ENCODE assay signal across 21 cellular contexts in the genomic region with DNA sequence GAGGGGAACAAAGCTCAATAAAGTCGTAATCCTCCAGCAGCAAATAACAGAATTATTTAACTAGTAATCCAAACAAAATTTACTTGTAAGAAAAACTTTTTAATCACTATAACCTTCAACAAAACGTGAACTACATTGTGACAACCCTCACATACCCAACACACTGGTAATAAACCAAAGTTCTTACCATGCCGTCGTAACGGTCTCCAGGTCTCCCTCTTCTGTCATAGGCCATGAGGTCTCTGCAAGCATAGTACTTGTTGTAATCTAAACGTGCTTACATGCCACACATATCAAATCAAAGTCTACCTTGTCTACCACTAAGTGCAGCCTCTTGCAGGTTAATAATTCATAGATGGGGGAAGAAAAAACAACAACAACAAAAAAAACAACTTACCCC. TPM values are rescaled to one million over a fixed set of nuclear protein-coding genes. Genes with fewer than 3 reads are reported as not detected.
DNase-seq lines count a peak whose midpoint lies in the region; ATAC-seq, FAIRE-seq and TF ChIP-seq lines count a peak whose summit lies in the region.
"Had no signal": no experiment of that assay in that cellular context is flagged by ENCODE, and none has a peak within 500 bp of the region (broad histone marks: within the 10 kb centered on the region; RNA-seq: fewer than 3 reads in every experiment).

No MANE protein-coding gene starts in this region.

- WGBS in GM12878 (ENCODE audit: insufficient coverage, insufficient replicate concordance, low lambda C conversion rate, missing lambda C conversion rate) = 94% methylated on average over 6 of the region's 6 CpGs

- no TSS peak for BruUV-seq in GM12878 (replicated peaks; lab: Mats Ljungman, UMichigan)

- no peak for TF ChIP-seq EP300 in GM12878 (IDR thresholded peaks at IDR 0.05; ENCODE audit: borderline replicate concordance in 1 of 2, control insufficient read depth in 1 of 2, low read depth in 2 of 2, low read length in 2 of 2)

- no peak for TF ChIP-seq CTCF in GM12878 (IDR thresholded peaks at IDR 0.05 in 2 of 3, conservative IDR thresholded peaks at IDR 0.05 in 1 of 3; ENCODE audit: control insufficient read depth in 2 of 3, extremely low read depth in 1 of 3, insufficient read depth in 1 of 3, low read depth in 3 of 3, low read length in 3 of 3)

- no peak overlapping the region for H3K4me3 ChIP-seq in GM12878

- RAD21 ChIA-PET in GM12878 (lab: Charles Lee; ENCODE audit: unreplicated experiment) = interaction anchor here (1.2 to 1.4 kb wide), 2 partner anchors 11 to 12 kb away, joined by 3 read pairs; no protein-coding TSS in a partner anchor

- no peaks in the 10 kb centered on the region for H3K9me3 ChIP-seq in GM12878 (replicated peaks; ENCODE audit: control insufficient read depth, insufficient read depth, low read length)

- H3K9ac ChIP-seq in GM12878 (ENCODE audit: control insufficient read depth, insufficient read depth, low read length) = no peak overlapping the region

- H3K79me2 ChIP-seq in GM12878 (ENCODE audit: control insufficient read depth, insufficient read depth, low read length) = peaks cover 41% of the 10 kb centered on the region

- no peaks in the 10 kb centered on the region for H3K27me3 Mint-ChIP-seq in stimulated activated naive CD8-positive, alpha-beta T cell treated with anti-CD3 and anti-CD28 coated beads, Interleukin-15, Interleukin-2, amounts not matched to agents 100 ng/mL and 50 ng/mL, for 24 hours
- H3K27me3 Mint-ChIP-seq in IgD-negative memory B cell = no peaks in the 10 kb centered on the region
- H3K27me3 Mint-ChIP-seq: B cell; CD4-positive, alpha-beta memory T cell had no signal

- H3K36me3 ChIP-seq in GM12878 (ENCODE audit: control insufficient read depth in 2 of 2, insufficient read depth in 2 of 2, low read length in 1 of 2) = peaks cover 10 to 62% of the 10 kb centered on the region in 2 experiments

- no peak overlapping the region for H3K4me3 Mint-ChIP-seq in stimulated activated naive CD8-positive, alpha-beta T cell treated with anti-CD3 and anti-CD28 coated beads, Interleukin-15, Interleukin-2, amounts not matched to agents 100 ng/mL and 50 ng/mL, for 24 hours
- H3K4me3 Mint-ChIP-seq in IgD-negative memory B cell = peak overlapping the region in 1 of 4 donors; percentile 35
- H3K4me3 Mint-ChIP-seq: B cell; CD4-positive, alpha-beta memory T cell; H9 had no signal

- peak overlapping the region; percentile 52 for H3K27ac Mint-ChIP-seq in stimulated activated naive CD8-positive, alpha-beta T cell treated with anti-CD3 and anti-CD28 coated beads, Interleukin-15, Interleukin-2, amounts not matched to agents 100 ng/mL and 50 ng/mL, for 24 hours
- H3K27ac Mint-ChIP-seq in IgD-negative memory B cell = peak overlapping the region in 2 of 3 donors; percentile 26 to 64
- H3K27ac Mint-ChIP-seq: B cell had no signal

- no peak for TF ChIP-seq POLR2A in GM12878 (IDR thresholded peaks at IDR 0.05; ENCODE audit: low read depth, low read length)

- no peak for FAIRE-seq in GM12878 (lab: Jason Lieb, UNC)
- FAIRE-seq: GM18507 had no signal

- no peak for DNase-seq in stimulated activated naive CD8-positive, alpha-beta T cell treated with anti-CD3 and anti-CD28 coated beads, Interleukin-15, Interleukin-2, amounts not matched to agents 100 U/mL and 50 U/mL, for 24 hours
- DNase-seq in GM12878 (ENCODE audit: low read depth, low spot score) (no peak), cortex of kidney (lab: John Stamatoyannopoulos, UW) (no peak), ureter (ENCODE audit: low spot score) (no peak)
- DNase-seq: Calu3; CD4-positive, alpha-beta memory T cell; DMS79; H9; IMR-90; Kasumi-1; NCI-H1105; NCI-H187; NCI-H69; NK-92 treated with Interleukin-12 subunit alpha and Interleukin-12 subunit beta, amount 100 ng/mL, for 24 hours; SHP77 had no signal

- H4K20me1 ChIP-seq in GM12878 (ENCODE audit: control insufficient read depth, insufficient read depth) = peaks cover 7% of the 10 kb centered on the region

- POLR2A ChIA-PET in GM12878 (lab: Charles Lee) = no interaction called here

- CTCF ChIA-PET in GM12878 (lab: Yijun Ruan, JAX) = no interaction called here

- H3K4me2 ChIP-seq in GM12878 (ENCODE audit: control insufficient read depth, insufficient read depth) = no peak overlapping the region

- no peaks in the 10 kb centered on the region for H3K4me1 ChIP-seq in GM12878 (ENCODE audit: control insufficient read depth, insufficient read depth, low read length)

- intact Hi-C loops in GM12878 (cut with micrococcal nuclease; ENCODE audit: unreplicated experiment) = no loop called here

- in situ Hi-C loops in GM12878 (cut with MboI) = no loop called here

- peaks cover 57% of the 10 kb centered on the region for H3K4me1 Mint-ChIP-seq in stimulated activated naive CD8-positive, alpha-beta T cell treated with anti-CD3 and anti-CD28 coated beads, Interleukin-15, Interleukin-2, amounts not matched to agents 100 ng/mL and 50 ng/mL, for 24 hours (ENCODE audit: low read depth)
- peaks cover 14 to 42% (median 19%) of the 10 kb centered on the region in 3 donors for H3K4me1 Mint-ChIP-seq in IgD-negative memory B cell

- H3K27me3 ChIP-seq in GM12878 (replicated peaks in 1 of 2; ENCODE audit: control insufficient read depth in 2 of 2, insufficient read depth in 2 of 2, low read length in 1 of 2) = no peaks in the 10 kb centered on the region

- SMC1A ChIA-PET in GM12878 (lab: Charles Lee; ENCODE audit: uncharacterized antibody, unreplicated experiment) = interaction anchor here (2.2 to 2.7 kb wide), 2 partner anchors 9 to 11 kb away, joined by 4 to 12 read pairs; no protein-coding TSS in a partner anchor

- no peaks in the 10 kb centered on the region for H3K9me3 Mint-ChIP-seq in stimulated activated naive CD8-positive, alpha-beta T cell treated with anti-CD3 and anti-CD28 coated beads, Interleukin-15, Interleukin-2, amounts not matched to agents 100 ng/mL and 50 ng/mL, for 24 hours
- no peaks in the 10 kb centered on the region for H3K9me3 Mint-ChIP-seq in IgD-negative memory B cell
- H3K9me3 Mint-ChIP-seq: H9 had no signal

- no peak for ATAC-seq in stimulated activated naive CD8-positive, alpha-beta T cell treated with anti-CD3 and anti-CD28 coated beads, Interleukin-15, Interleukin-2, amounts not matched to agents 100 U/mL and 50 U/mL, for 24 hours
- ATAC-seq in GM12878 (no peak), GM21381 (IDR thresholded peaks at IDR 0.05; ENCODE audit: unreplicated experiment) (no peak)
- ATAC-seq: SK-N-SH treated with all-trans-retinoic acid at 6 μM for 48 hours had no signal

- TF ChIP-seq RAD21 in GM12878 (IDR thresholded peaks at IDR 0.05; ENCODE audit: insufficient read depth, low read depth, low read length) = no peak

- H3K27ac ChIP-seq in GM12878 (ENCODE audit: control insufficient read depth, insufficient read depth) = no peak overlapping the region

- H3K36me3 Mint-ChIP-seq in stimulated activated naive CD8-positive, alpha-beta T cell treated with anti-CD3 and anti-CD28 coated beads, Interleukin-15, Interleukin-2, amounts not matched to agents 100 ng/mL and 50 ng/mL, for 24 hours (ENCODE audit: low read depth) = peaks cover 97% of the 10 kb centered on the region
- H3K36me3 Mint-ChIP-seq in IgD-negative memory B cell = peaks cover 7% of the 10 kb centered on the region

- no peak overlapping the region for H2AFZ ChIP-seq in GM12878 (ENCODE audit: control insufficient read depth, low read depth, low read length)

RNA-seq across cellular contexts. Expression of gene HNRNPK, which starts 8.5 kb away (rescaled TPM):
- 763 TPM for polyA plus RNA-seq in IgD-negative memory B cell
- total RNA-seq in GM12878 (2013; cell fraction: nucleolus; rRNA removed) = 352 and 386 TPM in 2 replicates
- total RNA-seq in GM12878 (2014; rRNA removed) = 664 and 711 TPM in 2 replicates
- 640 and 686 TPM in 2 replicates for total RNA-seq in GM12878 (2014; rRNA removed; fragmentation: Illumina TruSeq; extraction: Trizol)
- 605 and 619 TPM in 2 replicates for total RNA-seq in GM12878 (2021)
- polyA plus RNA-seq in GM12878 (2011; ENCODE audit: low read depth) = 245 TPM
- 695 and 757 TPM in 2 replicates for polyA plus RNA-seq in GM12878 (2011; rRNA removed)
- 501 and 525 TPM in 2 replicates for polyA plus RNA-seq in GM12878 (2011; cell fraction: cytosol; rRNA removed)
- polyA plus RNA-seq in GM12878 (2011; cell fraction: nucleus; rRNA removed) = 615 and 749 TPM in 2 replicates
- polyA plus RNA-seq in GM12878 (2012) = 411 and 414 TPM in 2 replicates
- 970 and 993 TPM in 2 replicates for polyA plus RNA-seq in GM12878 (2014; fragmentation: Illumina TruSeq; extraction: Trizol)
- 100 to 1,000 TPM; 235 to 307 TPM for polyA plus RNA-seq in GM12878 (2014; fragmentation: Nextera tagmentation; extraction: Ambion mirVana)
- 793 and 882 TPM in 2 replicates for polyA plus RNA-seq in GM12878 (2014; rRNA removed)
- polyA plus RNA-seq in GM12878 (2016; fragmentation: Nextera tagmentation; extraction: Ambion mirVana) = 100 to 1,000 TPM; 558 to 640 TPM
- 551 and 631 TPM in 2 replicates for polyA minus RNA-seq in GM12878 (2011; rRNA and poly(A)+ RNA removed)
- polyA minus RNA-seq in GM12878 (2011; cell fraction: cytosol; rRNA and poly(A)+ RNA removed) = 264 and 321 TPM in 2 replicates
- polyA minus RNA-seq in GM12878 (2011; cell fraction: nucleus; rRNA and poly(A)+ RNA removed) = 507 and 785 TPM in 2 replicates
- total RNA-seq in ureter = 600 TPM

RNA-seq across cellular contexts. Expression of gene RMI1, which starts 9.1 kb away (rescaled TPM):
- 5.4 TPM for polyA plus RNA-seq in IgD-negative memory B cell
- 10.0 and 11.8 TPM in 2 replicates for total RNA-seq in GM12878 (2013; cell fraction: nucleolus; rRNA removed)
- total RNA-seq in GM12878 (2014; rRNA removed) = 5.8 and 7.0 TPM in 2 replicates
- total RNA-seq in GM12878 (2014; rRNA removed; fragmentation: Illumina TruSeq; extraction: Trizol) = 22.5 and 22.9 TPM in 2 replicates
- 18.0 and 19.4 TPM in 2 replicates for total RNA-seq in GM12878 (2021)
- polyA plus RNA-seq in GM12878 (2011; ENCODE audit: low read depth) = 2.4 TPM
- 3.6 and 4.9 TPM in 2 replicates for polyA plus RNA-seq in GM12878 (2011; rRNA removed)
- 1.7 and 2.8 TPM in 2 replicates for polyA plus RNA-seq in GM12878 (2011; cell fraction: cytosol; rRNA removed)
- polyA plus RNA-seq in GM12878 (2011; cell fraction: nucleus; rRNA removed) = 2.1 and 3.6 TPM in 2 replicates
- 5.1 and 8.7 TPM in 2 replicates for polyA plus RNA-seq in GM12878 (2012)
- 27.4 and 32.6 TPM in 2 replicates for polyA plus RNA-seq in GM12878 (2014; fragmentation: Illumina TruSeq; extraction: Trizol)
- polyA plus RNA-seq in GM12878 (2014; fragmentation: Nextera tagmentation; extraction: Ambion mirVana) = 10 to 100 TPM; 12.0 to 12.8 TPM
- 7.8 and 8.5 TPM in 2 replicates for polyA plus RNA-seq in GM12878 (2014; rRNA removed)
- 10 to 100 TPM; 28.4 to 34.1 TPM for polyA plus RNA-seq in GM12878 (2016; fragmentation: Nextera tagmentation; extraction: Ambion mirVana)
- polyA minus RNA-seq in GM12878 (2011; rRNA and poly(A)+ RNA removed) = 4.3 and 8.5 TPM in 2 replicates
- 5.8 and 6.0 TPM in 2 replicates for polyA minus RNA-seq in GM12878 (2011; cell fraction: cytosol; rRNA and poly(A)+ RNA removed)
- 1.3 and 2.2 TPM in 2 replicates for polyA minus RNA-seq in GM12878 (2011; cell fraction: nucleus; rRNA and poly(A)+ RNA removed)
- 12.1 TPM for total RNA-seq in ureter

RNA-seq across cellular contexts. Expression of gene KIF27, which starts 50.3 kb away (rescaled TPM):
- 1.4 TPM for polyA plus RNA-seq in IgD-negative memory B cell
- 15.8 and 16.4 TPM in 2 replicates for total RNA-seq in GM12878 (2013; cell fraction: nucleolus; rRNA removed)
- 0.96 and 1.3 TPM in 2 replicates for total RNA-seq in GM12878 (2014; rRNA removed)
- total RNA-seq in GM12878 (2014; rRNA removed; fragmentation: Illumina TruSeq; extraction: Trizol) = 2.8 and 3.3 TPM in 2 replicates
- total RNA-seq in GM12878 (2021) = 1.4 and 2.2 TPM in 2 replicates
- 0.93 TPM for polyA plus RNA-seq in GM12878 (2011; ENCODE audit: low read depth)
- polyA plus RNA-seq in GM12878 (2011; rRNA removed) = 1.1 and 2.8 TPM in 2 replicates
- 0.39 and 0.50 TPM in 2 replicates for polyA plus RNA-seq in GM12878 (2011; cell fraction: cytosol; rRNA removed)
- 1.6 and 2.1 TPM in 2 replicates for polyA plus RNA-seq in GM12878 (2011; cell fraction: nucleus; rRNA removed)
- 0.68 and 1.3 TPM in 2 replicates for polyA plus RNA-seq in GM12878 (2012)
- polyA plus RNA-seq in GM12878 (2014; fragmentation: Illumina TruSeq; extraction: Trizol) = 1.6 and 2.0 TPM in 2 replicates
- under 1 TPM; 0.64 to 0.92 TPM for polyA plus RNA-seq in GM12878 (2014; fragmentation: Nextera tagmentation; extraction: Ambion mirVana)
- polyA plus RNA-seq in GM12878 (2014; rRNA removed) = 0.72 and 0.96 TPM in 2 replicates
- polyA plus RNA-seq in GM12878 (2016; fragmentation: Nextera tagmentation; extraction: Ambion mirVana) = 1 to 10 TPM; 1.6 to 1.7 TPM
- 1.8 and 2.6 TPM in 2 replicates for polyA minus RNA-seq in GM12878 (2011; rRNA and poly(A)+ RNA removed)
- 0.73 and 0.80 TPM in 2 replicates for polyA minus RNA-seq in GM12878 (2011; cell fraction: cytosol; rRNA and poly(A)+ RNA removed)
- 1.6 and 3.0 TPM in 2 replicates for polyA minus RNA-seq in GM12878 (2011; cell fraction: nucleus; rRNA and poly(A)+ RNA removed)
- total RNA-seq in ureter = 10.7 TPM
